In the genomic region with DNA sequence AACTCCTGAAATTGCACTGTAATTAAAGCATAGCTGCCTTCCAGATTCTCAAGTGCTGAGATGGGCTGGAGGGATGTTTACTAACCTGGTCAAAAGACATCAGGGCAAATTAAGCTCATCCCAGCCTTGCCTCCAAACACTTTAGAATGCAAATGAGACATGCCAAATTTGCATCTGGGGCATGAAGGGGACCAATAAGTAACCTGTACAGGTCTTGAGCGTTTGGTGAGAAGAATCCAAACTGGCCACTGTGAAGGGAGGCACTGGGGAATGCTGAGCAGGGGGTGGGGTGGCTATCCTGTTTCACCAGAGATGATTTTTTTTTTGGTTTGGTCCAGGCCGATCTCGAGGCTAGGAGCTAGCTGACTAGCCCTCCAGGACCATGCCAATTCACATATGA, we compare ENCODE assay signal across 8 cellular contexts. TPM values are rescaled to one million over a fixed set of nuclear protein-coding genes. Genes with fewer than 3 reads are reported as not detected.
DNase-seq lines count a peak whose midpoint lies in the region; ATAC-seq and TF ChIP-seq lines count a peak whose summit lies in the region.

No MANE protein-coding gene starts in this region.

- peak; percentile 66 for TF ChIP-seq POLR2A in GM19193 (IDR thresholded peaks at IDR 0.05; ENCODE audit: extremely low read depth, insufficient read depth, insufficient read length)

- no peaks in the 10 kb centered on the region for H3K9me3 ChIP-seq in CD8-positive, alpha-beta T cell (ENCODE audit: low read length)

- no peak for DNase-seq in CD8-positive, alpha-beta T cell
- no peak for DNase-seq in activated naive CD8-positive, alpha-beta T cell treated with anti-CD3 and anti-CD28 coated beads for 36 hours
- DNase-seq in T1000 (lab: John Stamatoyannopoulos, UW) = no peak
- no peak for DNase-seq in NCI-H774 (lab: John Stamatoyannopoulos, UW)
- DNase-seq in stimulated activated CD4-positive, alpha-beta T cell treated with anti-CD3 and anti-CD28 coated beads, Interleukin-4, amount 100 ng/mL, for 4 hours = no peak

- POLR2A ChIA-PET in CD8-positive, alpha-beta T cell (lab: Charles Lee) = interaction anchor here (0.8 to 1.1 kb wide), 2 partner anchors 10 to 38 kb away, joined by 3 read pairs; a partner anchor contains a TSS

- H3K27ac Mint-ChIP-seq in CD8-positive, alpha-beta T cell = peak overlapping the region; percentile 41
- H3K27ac Mint-ChIP-seq in activated naive CD8-positive, alpha-beta T cell treated with anti-CD3 and anti-CD28 coated beads for 36 hours = peak overlapping the region; percentile 19

- TF ChIP-seq CTCF in CD8-positive, alpha-beta T cell (IDR thresholded peaks at IDR 0.05) = no peak

- peak overlapping the region; percentile 35 for H3K4me3 Mint-ChIP-seq in CD8-positive, alpha-beta T cell
- no peak overlapping the region for H3K4me3 Mint-ChIP-seq in activated naive CD8-positive, alpha-beta T cell treated with anti-CD3 and anti-CD28 coated beads for 36 hours

- H3K27me3 Mint-ChIP-seq in CD8-positive, alpha-beta T cell (ENCODE audit: low read depth) = no peaks in the 10 kb centered on the region
- H3K27me3 Mint-ChIP-seq in activated naive CD8-positive, alpha-beta T cell treated with anti-CD3 and anti-CD28 coated beads for 36 hours = no peaks in the 10 kb centered on the region

- intact Hi-C loops in CD8-positive, alpha-beta T cell (cut with DNase I, micrococcal nuclease) = no loop called here

- H3K36me3 ChIP-seq in CD8-positive, alpha-beta T cell (ENCODE audit: insufficient read depth, low read length) = no peaks in the 10 kb centered on the region
- H3K36me3 ChIP-seq in rectal smooth muscle tissue (ENCODE audit: control insufficient read depth, insufficient read depth, low read length) = no peaks in the 10 kb centered on the region

- no peak overlapping the region for H3K27ac ChIP-seq in CD8-positive, alpha-beta T cell (ENCODE audit: low read depth, low read length)
- no peak overlapping the region for H3K27ac ChIP-seq in rectal smooth muscle tissue (ENCODE audit: low read depth, low read length)

- no peak overlapping the region for H3K9ac ChIP-seq in rectal smooth muscle tissue (ENCODE audit: low read length)

- no peak for ATAC-seq in CD8-positive, alpha-beta T cell
- ATAC-seq in HG03196 (IDR thresholded peaks at IDR 0.05; ENCODE audit: unreplicated experiment) = peak; percentile 37

- H3K9me3 Mint-ChIP-seq in CD8-positive, alpha-beta T cell = no peaks in the 10 kb centered on the region
- H3K9me3 Mint-ChIP-seq in activated naive CD8-positive, alpha-beta T cell treated with anti-CD3 and anti-CD28 coated beads for 36 hours = no peaks in the 10 kb centered on the region

- CTCF ChIA-PET in CD8-positive, alpha-beta T cell (lab: Charles Lee) = interaction anchor here (1.2 to 1.4 kb wide), 2 partner anchors 8 to 183 kb away, joined by 4 read pairs; no protein-coding TSS in a partner anchor

- H3K36me3 Mint-ChIP-seq in CD8-positive, alpha-beta T cell = no peaks in the 10 kb centered on the region
- no peaks in the 10 kb centered on the region for H3K36me3 Mint-ChIP-seq in activated naive CD8-positive, alpha-beta T cell treated with anti-CD3 and anti-CD28 coated beads for 36 hours

- no peaks in the 10 kb centered on the region for H3K27me3 ChIP-seq in CD8-positive, alpha-beta T cell (ENCODE audit: insufficient read depth, low read length)
- H3K27me3 ChIP-seq in rectal smooth muscle tissue (ENCODE audit: control insufficient read depth, insufficient read depth, low read length) = no peaks in the 10 kb centered on the region

- peaks cover 19% of the 10 kb centered on the region for H3K4me1 Mint-ChIP-seq in CD8-positive, alpha-beta T cell (ENCODE audit: low read depth)
- peaks cover 22% of the 10 kb centered on the region for H3K4me1 Mint-ChIP-seq in activated naive CD8-positive, alpha-beta T cell treated with anti-CD3 and anti-CD28 coated beads for 36 hours

- peaks cover 16% of the 10 kb centered on the region for H3K4me1 ChIP-seq in CD8-positive, alpha-beta T cell (ENCODE audit: insufficient read depth, low read length)
- H3K4me1 ChIP-seq in rectal smooth muscle tissue (ENCODE audit: control insufficient read depth, insufficient read depth, low read length) = no peaks in the 10 kb centered on the region

- H3K4me3 ChIP-seq in CD8-positive, alpha-beta T cell (ENCODE audit: low read depth, low read length) = no peak overlapping the region
- H3K4me3 ChIP-seq in rectal smooth muscle tissue (ENCODE audit: low read length) = peak overlapping the region; percentile 3

RNA-seq across cellular contexts. Expression of a gene that starts 38.3 kb away (rescaled TPM):
- total RNA-seq in CD8-positive, alpha-beta T cell = 10 to 100 TPM; 43.4 to 44.6 TPM
- total RNA-seq in activated naive CD8-positive, alpha-beta T cell treated with anti-CD3 and anti-CD28 coated beads for 36 hours = 1 to 10 TPM; 7.0 to 7.1 TPM

Comparison
In these comparisons a context has a peak if more than half of its experiments do, and no peak if none do; other contexts are left out.
1. RNA of a gene that starts 38.3 kb away (total RNA-seq): 43.4 to 44.6 TPM in CD8-positive, alpha-beta T cell; 7.0 to 7.1 TPM in activated naive CD8-positive, alpha-beta T cell treated with anti-CD3 and anti-CD28 coated beads for 36 hours; every median in the first group is over 4 times any median in the second.